8 cellular contexts compared by ENCODE assay signal in genomic region chr17:7219434-7219811, GRCh38. TPM values are rescaled to one million over a fixed set of nuclear protein-coding genes. Genes with fewer than 3 reads are reported as not detected.
A peak's percentile ranks its signal among the peaks of the same experiment; 100 is the strongest.
DNase-seq lines count a peak whose midpoint lies in the region; ATAC-seq and TF ChIP-seq lines count a peak whose summit lies in the region.

No MANE protein-coding gene starts in this region.

- H3K27ac ChIP-seq in HCT116 (ENCODE audit: low read depth, low read length) (peak overlapping the region; percentile 99), iPS DF 6.9 (ENCODE audit: low read length) (no peak overlapping the region), spleen (peak overlapping the region; percentile 91 to 99 (median 94))

- H3K9me3 ChIP-seq in HCT116 (ENCODE audit: control insufficient read depth in 1 of 2, insufficient read depth in 1 of 2, low read depth in 1 of 2, low read length in 2 of 2) (no peaks in the 10 kb centered on the region), iPS DF 6.9 (ENCODE audit: control insufficient read depth, insufficient read depth, low read length) (no peaks in the 10 kb centered on the region), spleen (no peaks in the 10 kb centered on the region)

- ATAC-seq in HCT116: no peak
- no peak for ATAC-seq in activated CD8-positive, alpha-beta T cell treated with anti-CD3 and anti-CD28 coated beads, Interleukin-2, amount 10 ng/mL, durations not matched to agents 7 days and 5 days

- H3K9ac ChIP-seq in HCT116 (ENCODE audit: low read length): peak overlapping the region; percentile 95

- CTCF ChIA-PET in HCT116 (lab: Charles Lee): interaction anchor here (1.0 to 2.8 kb wide), 4 partner anchors 19 to 110 kb away, joined by 3 to 37 read pairs (median 13); partner anchors contain the start of genes NEURL4 and PHF23
- CTCF ChIA-PET in activated CD8-positive, alpha-beta T cell treated with anti-CD3 and anti-CD28 coated beads, Interleukin-2, amount 10 ng/mL, durations not matched to agents 7 days and 5 days (lab: Charles Lee): interaction anchor here (1.2 to 4.5 kb wide), 6 partner anchors 15 to 174 kb away, joined by 3 to 37 read pairs (median 6); partner anchors contain the start of gene DVL2

- H3K4me3 ChIP-seq in HCT116 (replicated peaks in 1 of 2; ENCODE audit: low read depth in 1 of 2, low read length in 2 of 2): peak overlapping the region; percentile 69 to 75
- peak overlapping the region; percentile 71; the same call in 1 of the 2 replicates for H3K4me3 ChIP-seq in iPS DF 6.9 (ENCODE audit: low read length)
- H3K4me3 ChIP-seq in spleen: peak overlapping the region; percentile 83 to 99 (median 92)

- H3K4me2 ChIP-seq in HCT116 (ENCODE audit: low read length): peak overlapping the region; percentile 96

- TF ChIP-seq POLR2A in HCT116 (IDR thresholded peaks at IDR 0.05; ENCODE audit: borderline replicate concordance, extremely low read depth, insufficient read depth, insufficient read length): no peak
- no peak for TF ChIP-seq POLR2A in spleen (IDR thresholded peaks at IDR 0.05)

- H3K36me3 Mint-ChIP-seq in activated CD8-positive, alpha-beta T cell treated with anti-CD3 and anti-CD28 coated beads, Interleukin-2, amount 10 ng/mL, durations not matched to agents 7 days and 5 days (ENCODE audit: low read depth): peaks cover 32% of the 10 kb centered on the region

- H3K27me3 Mint-ChIP-seq in activated CD8-positive, alpha-beta T cell treated with anti-CD3 and anti-CD28 coated beads, Interleukin-2, amount 10 ng/mL, durations not matched to agents 7 days and 5 days (ENCODE audit: low read depth): no peaks in the 10 kb centered on the region

- H3K27me3 ChIP-seq in HCT116 (ENCODE audit: insufficient read depth, low read length) (no peaks in the 10 kb centered on the region), iPS DF 6.9 (ENCODE audit: control insufficient read depth, insufficient read depth, low read length) (no peaks in the 10 kb centered on the region), spleen (replicated peaks in 1 of 7) (no peaks in the 10 kb centered on the region)

- H3K27ac Mint-ChIP-seq in activated CD8-positive, alpha-beta T cell treated with anti-CD3 and anti-CD28 coated beads, Interleukin-2, amount 10 ng/mL, durations not matched to agents 7 days and 5 days: peak overlapping the region; percentile 95

- peaks cover 14 to 60% of the 10 kb centered on the region in 2 experiments; a peak in 3 of 4 replicates for H3K4me1 ChIP-seq in HCT116 (ENCODE audit: control insufficient read depth in 1 of 2, insufficient read depth in 2 of 2, low read length in 2 of 2)
- peaks cover 3% of the 10 kb centered on the region for H3K4me1 ChIP-seq in iPS DF 6.9 (ENCODE audit: control insufficient read depth, insufficient read depth, low read length)
- H3K4me1 ChIP-seq in spleen: peaks cover 38 to 89% (median 70%) of the 10 kb centered on the region in 6 donors

- H4K20me1 ChIP-seq in HCT116 (ENCODE audit: insufficient read depth): no peaks in the 10 kb centered on the region

- no peak for TF ChIP-seq RAD21 in HCT116 (IDR thresholded peaks at IDR 0.05; ENCODE audit: low read depth)

- peaks cover 19 to 34% of the 10 kb centered on the region in 2 experiments; a peak in 3 of 4 replicates for H3K36me3 ChIP-seq in HCT116 (ENCODE audit: control insufficient read depth in 1 of 2, insufficient read depth in 2 of 2, low read length in 2 of 2)
- peaks cover 26% of the 10 kb centered on the region for H3K36me3 ChIP-seq in iPS DF 6.9 (ENCODE audit: control insufficient read depth, insufficient read depth, low read length)
- peaks cover 0 to 36% (median 25%) of the 10 kb centered on the region in 6 donors for H3K36me3 ChIP-seq in spleen

- no peak overlapping the region for H2AFZ ChIP-seq in HCT116 (ENCODE audit: low read depth, low read length, poor library complexity, severe bottlenecking)

- DNase-seq in HCT116 (ENCODE audit: low read depth, low spot score) (no peak), iPS DF 6.9 (ENCODE audit: low read depth, low spot score) (no peak), spleen (no peak), NCI-H82 (lab: John Stamatoyannopoulos, UW) (no peak), SKM-1 (lab: John Stamatoyannopoulos, UW; ENCODE audit: unreplicated experiment) (no peak), ACHN (no peak)
- no peak for DNase-seq in activated CD8-positive, alpha-beta T cell treated with anti-CD3 and anti-CD28 coated beads, Interleukin-2, amount 10 ng/mL, durations not matched to agents 7 days and 5 days
- DNase-seq in activated CD8-positive, alpha-beta memory T cell treated with anti-CD3 and anti-CD28 coated beads, Interleukin-2, amount 50 U/mL, for 4 hours: no peak

- H3K4me3 Mint-ChIP-seq in activated CD8-positive, alpha-beta T cell treated with anti-CD3 and anti-CD28 coated beads, Interleukin-2, amount 10 ng/mL, durations not matched to agents 7 days and 5 days: peak overlapping the region; percentile 96

- in situ Hi-C loops in ACHN (cut with HindIII; ENCODE audit: low pct_ligation_motif_present, low pct_unique_long_range_greater_than_20kb, low sequenced_read_pairs): no loop called here

- no peaks in the 10 kb centered on the region for H3K9me3 Mint-ChIP-seq in activated CD8-positive, alpha-beta T cell treated with anti-CD3 and anti-CD28 coated beads, Interleukin-2, amount 10 ng/mL, durations not matched to agents 7 days and 5 days (ENCODE audit: insufficient read depth)

- RAD21 ChIA-PET in HCT116 (lab: Charles Lee; ENCODE audit: low non-redundant PET in 1 of 2, low total read pairs in 2 of 2, uncharacterized antibody in 2 of 2, unreplicated experiment in 2 of 2): no interaction called here

- BruUV-seq in HCT116 (replicated peaks; lab: Mats Ljungman, UMichigan): no TSS peak

- no CpG with 5 or more reads among the region's 10 CpGs for WGBS in iPS DF 6.9 (ENCODE audit: insufficient coverage, insufficient read length)
- WGBS in spleen, 5 donors: 5 to 7% (median 6%) methylated on average over 10 of the region's 10 CpGs

- POLR2A ChIA-PET in HCT116 (lab: Charles Lee): interaction anchor here (0.6 to 3.2 kb wide), 10 partner anchors 15 to 365 kb away, joined by 3 to 19 read pairs (median 8); partner anchors contain the start of genes DVL2, GABARAP, MPDU1 and PHF23
- POLR2A ChIA-PET in activated CD8-positive, alpha-beta T cell treated with anti-CD3 and anti-CD28 coated beads, Interleukin-2, amount 10 ng/mL, durations not matched to agents 7 days and 5 days (lab: Charles Lee): interaction anchor here (0.6 to 5.4 kb wide), 6 partner anchors 10 to 42 kb away, joined by 3 to 35 read pairs (median 6); partner anchors contain the start of genes CTDNEP1, ELP5, GABARAP and PHF23

- no peak for TF ChIP-seq CTCF in HCT116 (IDR thresholded peaks at IDR 0.05 in 2 of 3, conservative IDR thresholded peaks at IDR 0.05 in 1 of 3; ENCODE audit: borderline replicate concordance in 1 of 3, insufficient read depth in 1 of 3, low read depth in 2 of 3, low read length in 2 of 3)
- no peak for TF ChIP-seq CTCF in spleen (IDR thresholded peaks at IDR 0.05 in 8 of 11, conservative IDR thresholded peaks at IDR 0.05 in 3 of 11)

- H3K9me2 ChIP-seq in HCT116 (ENCODE audit: insufficient read depth): no peaks in the 10 kb centered on the region

- peaks cover 62% of the 10 kb centered on the region for H3K4me1 Mint-ChIP-seq in activated CD8-positive, alpha-beta T cell treated with anti-CD3 and anti-CD28 coated beads, Interleukin-2, amount 10 ng/mL, durations not matched to agents 7 days and 5 days (ENCODE audit: low read depth)

- intact Hi-C loops in HCT116 (cut with micrococcal nuclease) (no loop called here), spleen (cut with DNase I; ENCODE audit: low total_unique reads) (no loop called here)

- peaks cover 30% of the 10 kb centered on the region for H3K79me2 ChIP-seq in HCT116 (ENCODE audit: insufficient read depth, low read length)

TF ChIP-seq in HCT116, 20 proteins besides CTCF, POLR2A, EP300 and RAD21:
- TF ChIP-seq EZH2 (IDR thresholded peaks at IDR 0.05) (no peak), SIN3A (IDR thresholded peaks at IDR 0.05; ENCODE audit: low read depth) (no peak), ZFX (IDR thresholded peaks at IDR 0.05) (0 out of 2 replicates have a peak, but pooled peaks have one; percentile 50)
TF ChIP-seq in HCT116: peak in this region for 1.

RNA-seq across cellular contexts. Expression of gene DLG4, which starts 0.2 kb away (rescaled TPM):
- 15.0 TPM for total RNA-seq in HCT116 (2021; ENCODE audit: unreplicated experiment)
- 15.3 and 16.8 TPM in 2 replicates for polyA plus RNA-seq in HCT116 (2012)
- 10 to 100 TPM; 10.1 to 11.7 TPM for total RNA-seq in activated CD8-positive, alpha-beta T cell treated with anti-CD3 and anti-CD28 coated beads, Interleukin-2, amount 10 ng/mL, durations not matched to agents 7 days and 5 days
- 10 to 100 TPM; 17.0 to 38.5 (median 30.5) TPM for total RNA-seq in spleen
- 10 to 100 TPM in 1 of 3 donors, 1 to 10 TPM in 2; 3.0 to 21.5 (median 4.3) TPM for polyA plus RNA-seq in spleen

RNA-seq across cellular contexts. Expression of gene ACADVL, which starts 0.3 kb away (rescaled TPM):
- total RNA-seq in HCT116 (2021; ENCODE audit: unreplicated experiment) (554 TPM), spleen (100 to 1,000 TPM; 402 to 903 (median 548) TPM)
- polyA plus RNA-seq in HCT116 (2012): 616 and 680 TPM in 2 replicates
- total RNA-seq in activated CD8-positive, alpha-beta T cell treated with anti-CD3 and anti-CD28 coated beads, Interleukin-2, amount 10 ng/mL, durations not matched to agents 7 days and 5 days: 100 to 1,000 TPM; 348 to 371 TPM
- 100 to 1,000 TPM; 320 to 963 (median 710) TPM for polyA plus RNA-seq in spleen

RNA-seq across cellular contexts. Expression of gene DVL2, which starts 14.9 kb away (rescaled TPM):
- total RNA-seq in HCT116 (2021; ENCODE audit: unreplicated experiment) (69.7 TPM), spleen (10 to 100 TPM; 36.9 to 48.0 (median 39.2) TPM)
- 47.1 and 53.4 TPM in 2 replicates for polyA plus RNA-seq in HCT116 (2012)
- 10 to 100 TPM; 52.4 to 56.6 TPM for total RNA-seq in activated CD8-positive, alpha-beta T cell treated with anti-CD3 and anti-CD28 coated beads, Interleukin-2, amount 10 ng/mL, durations not matched to agents 7 days and 5 days
- polyA plus RNA-seq in spleen: 10 to 100 TPM in 2 of 3 donors, 1 to 10 TPM in 1; 9.8 to 29.2 (median 11.7) TPM

RNA-seq across cellular contexts. Expression of gene PHF23, which starts 19.8 kb away (rescaled TPM):
- total RNA-seq in HCT116 (2021; ENCODE audit: unreplicated experiment) (48.5 TPM), spleen (10 to 100 TPM; 33.1 to 47.6 (median 38.8) TPM)
- 21.5 and 35.2 TPM in 2 replicates for polyA plus RNA-seq in HCT116 (2012)
- total RNA-seq in activated CD8-positive, alpha-beta T cell treated with anti-CD3 and anti-CD28 coated beads, Interleukin-2, amount 10 ng/mL, durations not matched to agents 7 days and 5 days: 10 to 100 TPM; 53.6 to 57.9 TPM
- 10 to 100 TPM; 27.4 to 50.4 (median 33.2) TPM for polyA plus RNA-seq in spleen

RNA-seq across cellular contexts. Expression of gene GABARAP, which starts 22.8 kb away (rescaled TPM):
- total RNA-seq in HCT116 (2021; ENCODE audit: unreplicated experiment) (287 TPM), spleen (100 to 1,000 TPM; 222 to 519 (median 438) TPM)
- 230 and 278 TPM in 2 replicates for polyA plus RNA-seq in HCT116 (2012)
- total RNA-seq in activated CD8-positive, alpha-beta T cell treated with anti-CD3 and anti-CD28 coated beads, Interleukin-2, amount 10 ng/mL, durations not matched to agents 7 days and 5 days: 100 to 1,000 TPM; 203 to 227 TPM
- 100 to 1,000 TPM; 755 to 855 (median 822) TPM for polyA plus RNA-seq in spleen
